18 cellular contexts compared by ENCODE assay signal in genomic region chr22:40979198-40979597, GRCh38.
"Had no signal": no experiment of that assay in that cellular context is flagged by ENCODE, and none has a peak within 500 bp of the region (broad histone marks: within the 10 kb centered on the region; RNA-seq: fewer than 3 reads in every experiment).

No MANE protein-coding gene starts in this region.

- H3K27ac ChIP-seq: coronary artery, esophagus muscularis mucosa, foreskin keratinocyte, gastroesophageal sphincter, heart right ventricle, left lung, lower lobe of right lung had no signal

- H3K27me3 ChIP-seq: dorsolateral prefrontal cortex, esophagus muscularis mucosa, foreskin keratinocyte, gastroesophageal sphincter, heart right ventricle, left lung had no signal

- H3K4me1 ChIP-seq: foreskin keratinocyte, left lung, lower lobe of right lung had no signal

- ATAC-seq: foreskin keratinocyte, gastroesophageal sphincter, left cardiac atrium, left lung, left ventricle myocardium superior, lower lobe of right lung, mucosa of descending colon had no signal

- H3K36me3 ChIP-seq: esophagus muscularis mucosa, gastroesophageal sphincter, heart right ventricle, left lung, lower lobe of right lung had no signal

- H3K9me3 ChIP-seq: esophagus muscularis mucosa, gastroesophageal sphincter, heart right ventricle, left lung, lower lobe of right lung, mucosa of descending colon had no signal

- H3K4me3 ChIP-seq: coronary artery, dorsolateral prefrontal cortex, esophagus muscularis mucosa, gastroesophageal sphincter, heart right ventricle, left lung, lower lobe of right lung, mucosa of descending colon had no signal

- H3K27me3 Mint-ChIP-seq: naive B cell had no signal

- DNase-seq: dermis blood vessel endothelial cell; dorsolateral prefrontal cortex; effector CD4-positive, alpha-beta T cell; effector memory CD4-positive, alpha-beta T cell; foreskin keratinocyte; heart right ventricle; hippocampal formation; left cardiac atrium; left ventricle myocardium superior; lower lobe of right lung; mesenchymal stem cell; naive B cell had no signal

- H3K36me3 Mint-ChIP-seq: mesothelial cell of epicardium, naive B cell had no signal

- H3K9me3 Mint-ChIP-seq: mesothelial cell of epicardium, naive B cell had no signal

- H3K4me3 Mint-ChIP-seq: mesothelial cell of epicardium, naive B cell had no signal
